ENCODE assay signal across 1 cellular context in the genomic region with DNA sequence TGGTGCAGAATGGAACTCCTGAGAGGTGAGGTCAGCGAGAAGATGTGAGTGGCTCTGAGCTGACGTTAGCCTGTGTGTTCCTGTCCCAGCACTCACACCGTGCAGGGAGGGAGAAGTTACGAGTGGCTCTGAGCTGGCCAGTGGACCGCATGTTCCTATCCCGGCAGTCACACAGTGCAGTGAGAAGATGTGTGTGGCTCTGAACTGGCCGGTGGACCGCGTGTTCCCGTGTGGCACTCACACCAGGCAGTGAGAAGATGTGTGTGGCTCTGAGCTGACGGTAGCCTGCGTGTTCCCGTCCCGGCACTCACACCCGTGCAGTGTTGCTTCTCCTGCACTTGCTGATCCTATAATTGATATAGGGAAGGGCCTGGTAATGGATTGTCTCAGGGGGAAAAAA.
TF ChIP-seq lines count a peak whose summit lies in the region.

No MANE protein-coding gene starts in this region.

TF ChIP-seq in K562, 482 proteins besides CTCF, POLR2A, EP300 and RAD21:
- TF ChIP-seq, protein P1, sequence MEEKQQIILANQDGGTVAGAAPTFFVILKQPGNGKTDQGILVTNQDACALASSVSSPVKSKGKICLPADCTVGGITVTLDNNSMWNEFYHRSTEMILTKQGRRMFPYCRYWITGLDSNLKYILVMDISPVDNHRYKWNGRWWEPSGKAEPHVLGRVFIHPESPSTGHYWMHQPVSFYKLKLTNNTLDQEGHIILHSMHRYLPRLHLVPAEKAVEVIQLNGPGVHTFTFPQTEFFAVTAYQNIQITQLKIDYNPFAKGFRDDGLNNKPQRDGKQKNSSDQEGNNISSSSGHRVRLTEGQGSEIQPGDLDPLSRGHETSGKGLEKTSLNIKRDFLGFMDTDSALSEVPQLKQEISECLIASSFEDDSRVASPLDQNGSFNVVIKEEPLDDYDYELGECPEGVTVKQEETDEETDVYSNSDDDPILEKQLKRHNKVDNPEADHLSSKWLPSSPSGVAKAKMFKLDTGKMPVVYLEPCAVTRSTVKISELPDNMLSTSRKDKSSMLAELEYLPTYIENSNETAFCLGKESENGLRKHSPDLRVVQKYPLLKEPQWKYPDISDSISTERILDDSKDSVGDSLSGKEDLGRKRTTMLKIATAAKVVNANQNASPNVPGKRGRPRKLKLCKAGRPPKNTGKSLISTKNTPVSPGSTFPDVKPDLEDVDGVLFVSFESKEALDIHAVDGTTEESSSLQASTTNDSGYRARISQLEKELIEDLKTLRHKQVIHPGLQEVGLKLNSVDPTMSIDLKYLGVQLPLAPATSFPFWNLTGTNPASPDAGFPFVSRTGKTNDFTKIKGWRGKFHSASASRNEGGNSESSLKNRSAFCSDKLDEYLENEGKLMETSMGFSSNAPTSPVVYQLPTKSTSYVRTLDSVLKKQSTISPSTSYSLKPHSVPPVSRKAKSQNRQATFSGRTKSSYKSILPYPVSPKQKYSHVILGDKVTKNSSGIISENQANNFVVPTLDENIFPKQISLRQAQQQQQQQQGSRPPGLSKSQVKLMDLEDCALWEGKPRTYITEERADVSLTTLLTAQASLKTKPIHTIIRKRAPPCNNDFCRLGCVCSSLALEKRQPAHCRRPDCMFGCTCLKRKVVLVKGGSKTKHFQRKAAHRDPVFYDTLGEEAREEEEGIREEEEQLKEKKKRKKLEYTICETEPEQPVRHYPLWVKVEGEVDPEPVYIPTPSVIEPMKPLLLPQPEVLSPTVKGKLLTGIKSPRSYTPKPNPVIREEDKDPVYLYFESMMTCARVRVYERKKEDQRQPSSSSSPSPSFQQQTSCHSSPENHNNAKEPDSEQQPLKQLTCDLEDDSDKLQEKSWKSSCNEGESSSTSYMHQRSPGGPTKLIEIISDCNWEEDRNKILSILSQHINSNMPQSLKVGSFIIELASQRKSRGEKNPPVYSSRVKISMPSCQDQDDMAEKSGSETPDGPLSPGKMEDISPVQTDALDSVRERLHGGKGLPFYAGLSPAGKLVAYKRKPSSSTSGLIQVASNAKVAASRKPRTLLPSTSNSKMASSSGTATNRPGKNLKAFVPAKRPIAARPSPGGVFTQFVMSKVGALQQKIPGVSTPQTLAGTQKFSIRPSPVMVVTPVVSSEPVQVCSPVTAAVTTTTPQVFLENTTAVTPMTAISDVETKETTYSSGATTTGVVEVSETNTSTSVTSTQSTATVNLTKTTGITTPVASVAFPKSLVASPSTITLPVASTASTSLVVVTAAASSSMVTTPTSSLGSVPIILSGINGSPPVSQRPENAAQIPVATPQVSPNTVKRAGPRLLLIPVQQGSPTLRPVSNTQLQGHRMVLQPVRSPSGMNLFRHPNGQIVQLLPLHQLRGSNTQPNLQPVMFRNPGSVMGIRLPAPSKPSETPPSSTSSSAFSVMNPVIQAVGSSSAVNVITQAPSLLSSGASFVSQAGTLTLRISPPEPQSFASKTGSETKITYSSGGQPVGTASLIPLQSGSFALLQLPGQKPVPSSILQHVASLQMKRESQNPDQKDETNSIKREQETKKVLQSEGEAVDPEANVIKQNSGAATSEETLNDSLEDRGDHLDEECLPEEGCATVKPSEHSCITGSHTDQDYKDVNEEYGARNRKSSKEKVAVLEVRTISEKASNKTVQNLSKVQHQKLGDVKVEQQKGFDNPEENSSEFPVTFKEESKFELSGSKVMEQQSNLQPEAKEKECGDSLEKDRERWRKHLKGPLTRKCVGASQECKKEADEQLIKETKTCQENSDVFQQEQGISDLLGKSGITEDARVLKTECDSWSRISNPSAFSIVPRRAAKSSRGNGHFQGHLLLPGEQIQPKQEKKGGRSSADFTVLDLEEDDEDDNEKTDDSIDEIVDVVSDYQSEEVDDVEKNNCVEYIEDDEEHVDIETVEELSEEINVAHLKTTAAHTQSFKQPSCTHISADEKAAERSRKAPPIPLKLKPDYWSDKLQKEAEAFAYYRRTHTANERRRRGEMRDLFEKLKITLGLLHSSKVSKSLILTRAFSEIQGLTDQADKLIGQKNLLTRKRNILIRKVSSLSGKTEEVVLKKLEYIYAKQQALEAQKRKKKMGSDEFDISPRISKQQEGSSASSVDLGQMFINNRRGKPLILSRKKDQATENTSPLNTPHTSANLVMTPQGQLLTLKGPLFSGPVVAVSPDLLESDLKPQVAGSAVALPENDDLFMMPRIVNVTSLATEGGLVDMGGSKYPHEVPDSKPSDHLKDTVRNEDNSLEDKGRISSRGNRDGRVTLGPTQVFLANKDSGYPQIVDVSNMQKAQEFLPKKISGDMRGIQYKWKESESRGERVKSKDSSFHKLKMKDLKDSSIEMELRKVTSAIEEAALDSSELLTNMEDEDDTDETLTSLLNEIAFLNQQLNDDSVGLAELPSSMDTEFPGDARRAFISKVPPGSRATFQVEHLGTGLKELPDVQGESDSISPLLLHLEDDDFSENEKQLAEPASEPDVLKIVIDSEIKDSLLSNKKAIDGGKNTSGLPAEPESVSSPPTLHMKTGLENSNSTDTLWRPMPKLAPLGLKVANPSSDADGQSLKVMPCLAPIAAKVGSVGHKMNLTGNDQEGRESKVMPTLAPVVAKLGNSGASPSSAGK (IDR thresholded peaks at IDR 0.05), result peak; percentile 26; the same call in 1 of the 2 replicates
- TF ChIP-seq, protein P2, sequence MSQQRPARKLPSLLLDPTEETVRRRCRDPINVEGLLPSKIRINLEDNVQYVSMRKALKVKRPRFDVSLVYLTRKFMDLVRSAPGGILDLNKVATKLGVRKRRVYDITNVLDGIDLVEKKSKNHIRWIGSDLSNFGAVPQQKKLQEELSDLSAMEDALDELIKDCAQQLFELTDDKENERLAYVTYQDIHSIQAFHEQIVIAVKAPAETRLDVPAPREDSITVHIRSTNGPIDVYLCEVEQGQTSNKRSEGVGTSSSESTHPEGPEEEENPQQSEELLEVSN (IDR thresholded peaks at IDR 0.05; ENCODE audit: borderline replicate concordance in 1 of 2, extremely low read depth in 1 of 2, insufficient read depth in 1 of 2, insufficient read length in 1 of 2, low read depth in 1 of 2, low read length in 1 of 2, poor library complexity in 1 of 2, severe bottlenecking in 1 of 2), result peak in 1 of 2 experiments; percentile 55
- TF ChIP-seq LEF1 (IDR thresholded peaks at IDR 0.05), result no peak
